In genomic region chr14:100062602-100063001, GRCh38 we compare ENCODE assay signal across 1 cellular context.
TF ChIP-seq lines count a peak whose summit lies in the region.

No MANE protein-coding gene starts in this region.

TF ChIP-seq in GM12878, 131 proteins besides CTCF, POLR2A, EP300 and RAD21 (continued from another document):
- TF ChIP-seq, protein P1, sequence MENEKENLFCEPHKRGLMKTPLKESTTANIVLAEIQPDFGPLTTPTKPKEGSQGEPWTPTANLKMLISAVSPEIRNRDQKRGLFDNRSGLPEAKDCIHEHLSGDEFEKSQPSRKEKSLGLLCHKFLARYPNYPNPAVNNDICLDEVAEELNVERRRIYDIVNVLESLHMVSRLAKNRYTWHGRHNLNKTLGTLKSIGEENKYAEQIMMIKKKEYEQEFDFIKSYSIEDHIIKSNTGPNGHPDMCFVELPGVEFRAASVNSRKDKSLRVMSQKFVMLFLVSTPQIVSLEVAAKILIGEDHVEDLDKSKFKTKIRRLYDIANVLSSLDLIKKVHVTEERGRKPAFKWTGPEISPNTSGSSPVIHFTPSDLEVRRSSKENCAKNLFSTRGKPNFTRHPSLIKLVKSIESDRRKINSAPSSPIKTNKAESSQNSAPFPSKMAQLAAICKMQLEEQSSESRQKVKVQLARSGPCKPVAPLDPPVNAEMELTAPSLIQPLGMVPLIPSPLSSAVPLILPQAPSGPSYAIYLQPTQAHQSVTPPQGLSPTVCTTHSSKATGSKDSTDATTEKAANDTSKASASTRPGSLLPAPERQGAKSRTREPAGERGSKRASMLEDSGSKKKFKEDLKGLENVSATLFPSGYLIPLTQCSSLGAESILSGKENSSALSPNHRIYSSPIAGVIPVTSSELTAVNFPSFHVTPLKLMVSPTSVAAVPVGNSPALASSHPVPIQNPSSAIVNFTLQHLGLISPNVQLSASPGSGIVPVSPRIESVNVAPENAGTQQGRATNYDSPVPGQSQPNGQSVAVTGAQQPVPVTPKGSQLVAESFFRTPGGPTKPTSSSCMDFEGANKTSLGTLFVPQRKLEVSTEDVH (IDR thresholded peaks at IDR 0.05; ENCODE audit: low read depth, partially characterized antibody): no peak
- no peak for TF ChIP-seq NFIC (IDR thresholded peaks at IDR 0.05; ENCODE audit: low read depth, low read length)
- no peak for TF ChIP-seq ZBED1 (IDR thresholded peaks at IDR 0.05; ENCODE audit: borderline replicate concordance)
- TF ChIP-seq GABPA (IDR thresholded peaks at IDR 0.05; ENCODE audit: low read depth): no peak
- no peak for TF ChIP-seq SPI1 (IDR thresholded peaks at IDR 0.05; ENCODE audit: borderline replicate concordance, insufficient read depth, low read depth, low read length)
- TF ChIP-seq IKZF2 (IDR thresholded peaks at IDR 0.05): peak; percentile 29 to 31; a peak in 2 of 4 replicates
- TF ChIP-seq ASH2L (IDR thresholded peaks at IDR 0.05; ENCODE audit: borderline replicate concordance, low read depth): no peak
- TF ChIP-seq ZNF687 (IDR thresholded peaks at IDR 0.05): 0 out of 2 replicates have a peak, but pooled peaks have one; percentile 36
- TF ChIP-seq TARDBP (IDR thresholded peaks at IDR 0.05; ENCODE audit: borderline replicate concordance): no peak
- no peak for TF ChIP-seq BCLAF1 (IDR thresholded peaks at IDR 0.05)
- no peak for TF ChIP-seq HDGF (IDR thresholded peaks at IDR 0.05)
- TF ChIP-seq REST (IDR thresholded peaks at IDR 0.05; ENCODE audit: low read depth, low read length): no peak
- TF ChIP-seq RAD51 (IDR thresholded peaks at IDR 0.05): no peak
- TF ChIP-seq TBL1XR1 (IDR thresholded peaks at IDR 0.05; ENCODE audit: low read depth, low read length): no peak
- TF ChIP-seq PKNOX1 (IDR thresholded peaks at IDR 0.05): no peak
- TF ChIP-seq SREBF1 (IDR thresholded peaks at IDR 0.05; ENCODE audit: low read length): no peak
- TF ChIP-seq BCL11A (IDR thresholded peaks at IDR 0.05; ENCODE audit: low read depth, low read length): no peak
TF ChIP-seq in GM12878: peak in this region for 3.
